In the genomic region with DNA sequence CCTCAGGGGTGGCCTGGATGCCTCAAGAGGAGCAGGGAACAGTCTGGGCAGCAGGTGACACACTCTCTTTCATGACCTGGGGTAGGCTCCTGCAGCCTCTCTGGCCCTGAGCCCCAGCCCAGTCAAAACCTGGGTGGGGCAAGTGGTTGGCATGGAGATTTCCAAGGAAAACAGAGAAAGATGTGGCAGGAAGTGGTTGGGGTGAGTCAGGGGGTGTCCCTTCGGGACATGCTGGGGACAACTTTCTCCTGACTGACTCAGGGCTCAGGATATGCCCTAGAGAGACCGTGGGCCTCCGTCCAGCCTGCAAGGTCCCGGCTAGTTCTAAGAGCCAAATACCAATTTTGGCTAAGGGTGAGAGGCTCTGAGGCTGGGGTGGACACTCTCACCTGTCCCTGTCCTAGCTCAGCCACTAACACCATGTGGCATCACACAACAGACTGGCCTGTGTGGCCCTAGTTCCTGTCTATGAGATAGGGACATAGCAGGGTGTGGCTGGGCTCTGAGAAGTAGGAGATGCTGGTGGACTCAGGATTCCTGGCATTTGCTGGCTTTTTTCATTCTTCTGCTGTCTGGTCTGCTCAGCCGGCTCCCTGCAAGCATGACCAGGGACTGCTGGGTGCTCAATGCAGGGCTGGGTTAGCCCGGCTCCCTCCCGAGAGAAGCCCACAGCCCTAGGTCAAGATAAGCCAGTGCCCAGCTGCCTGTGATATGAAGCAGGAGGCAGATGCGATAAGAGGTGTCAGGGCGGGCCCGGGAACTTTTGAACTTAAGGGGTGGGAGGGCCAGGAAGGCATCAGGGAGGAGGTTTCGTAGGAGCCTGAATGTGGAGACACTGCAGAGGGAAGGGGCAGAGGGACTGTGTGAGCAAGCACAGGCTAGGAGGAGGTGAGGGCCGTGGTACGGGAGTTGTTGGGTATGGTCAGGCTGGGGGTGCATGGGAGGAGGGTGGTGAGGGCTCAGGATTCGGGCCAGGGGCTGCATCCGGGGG, we compare ENCODE assay signal across 11 cellular contexts. TPM values are rescaled to one million over a fixed set of nuclear protein-coding genes. Genes with fewer than 3 reads are reported as not detected.
DNase-seq lines count a peak whose midpoint lies in the region; ATAC-seq and TF ChIP-seq lines count a peak whose summit lies in the region.
"Had no signal": no experiment of that assay in that cellular context is flagged by ENCODE, and none has a peak within 500 bp of the region (broad histone marks: within the 10 kb centered on the region; RNA-seq: fewer than 3 reads in every experiment).

No MANE protein-coding gene starts in this region.

- CTCF ChIA-PET in activated CD8-positive, alpha-beta T cell treated with anti-CD3 and anti-CD28 coated beads for 36 hours (lab: Charles Lee) = interaction anchor here (1.7 kb wide), 1 partner anchor 24 kb away, joined by 7 read pairs; no protein-coding TSS in a partner anchor
- CTCF ChIA-PET in activated CD8-positive, alpha-beta T cell treated with anti-CD3 and anti-CD28 coated beads, Interleukin-2, amount 10 ng/mL, durations not matched to agents 7 days and 5 days (lab: Charles Lee) = no interaction called here

- H3K27ac ChIP-seq in ascending aorta = peak overlapping the region; percentile 92 to 97
- peak overlapping the region in 3 of 4 donors; percentile 56 to 78 (median 65) for H3K27ac ChIP-seq in tibial nerve

- H3K36me3 Mint-ChIP-seq in activated CD8-positive, alpha-beta T cell treated with anti-CD3 and anti-CD28 coated beads for 36 hours (ENCODE audit: low read depth) = no peaks in the 10 kb centered on the region
- no peaks in the 10 kb centered on the region for H3K36me3 Mint-ChIP-seq in activated CD8-positive, alpha-beta T cell treated with anti-CD3 and anti-CD28 coated beads, Interleukin-2, amount 10 ng/mL, durations not matched to agents 7 days and 5 days (ENCODE audit: low read depth)
- peaks cover 3% of the 10 kb centered on the region for H3K36me3 Mint-ChIP-seq in endothelial cell (ENCODE audit: low read depth, unreplicated experiment)
- H3K36me3 Mint-ChIP-seq in activated T-helper 1 cell treated with anti-CD3 and anti-CD28 coated beads, Interleukin-12 subunit alpha, Interleukin-12 subunit beta, Interleukin-2, Interleukin-4 antibody, amounts not matched to agents 30 ng/mL and 10 ng/mL and 1 ng/mL, durations not matched to agents 14 hours and 24 hours and 36 hours (ENCODE audit: low read depth) = no peaks in the 10 kb centered on the region

- no peaks in the 10 kb centered on the region for H3K36me3 ChIP-seq in ascending aorta
- no peaks in the 10 kb centered on the region for H3K36me3 ChIP-seq in tibial nerve

- H3K4me1 ChIP-seq in ascending aorta (peaks cover 18 to 54% of the 10 kb centered on the region in 2 donors), tibial nerve (peaks cover 0 to 94% (median 17%) of the 10 kb centered on the region in 4 donors)

- H3K27me3 Mint-ChIP-seq in activated CD8-positive, alpha-beta T cell treated with anti-CD3 and anti-CD28 coated beads for 36 hours = no peaks in the 10 kb centered on the region
- H3K27me3 Mint-ChIP-seq in activated CD8-positive, alpha-beta T cell treated with anti-CD3 and anti-CD28 coated beads, Interleukin-2, amount 10 ng/mL, durations not matched to agents 7 days and 5 days (ENCODE audit: low read depth) = no peaks in the 10 kb centered on the region
- H3K27me3 Mint-ChIP-seq in endothelial cell (ENCODE audit: unreplicated experiment) = peaks cover 9% of the 10 kb centered on the region
- H3K27me3 Mint-ChIP-seq in activated T-helper 1 cell treated with anti-CD3 and anti-CD28 coated beads, Interleukin-12 subunit alpha, Interleukin-12 subunit beta, Interleukin-2, Interleukin-4 antibody, amounts not matched to agents 30 ng/mL and 10 ng/mL and 1 ng/mL, durations not matched to agents 14 hours and 24 hours and 36 hours (ENCODE audit: insufficient read depth) = peaks cover 1% of the 10 kb centered on the region

- no peak overlapping the region for H3K4me3 Mint-ChIP-seq in activated CD8-positive, alpha-beta T cell treated with anti-CD3 and anti-CD28 coated beads for 36 hours
- no peak overlapping the region for H3K4me3 Mint-ChIP-seq in activated CD8-positive, alpha-beta T cell treated with anti-CD3 and anti-CD28 coated beads, Interleukin-2, amount 10 ng/mL, durations not matched to agents 7 days and 5 days
- H3K4me3 Mint-ChIP-seq in endothelial cell (ENCODE audit: unreplicated experiment) = no peak overlapping the region
- no peak overlapping the region for H3K4me3 Mint-ChIP-seq in activated T-helper 1 cell treated with anti-CD3 and anti-CD28 coated beads, Interleukin-12 subunit alpha, Interleukin-12 subunit beta, Interleukin-2, Interleukin-4 antibody, amounts not matched to agents 30 ng/mL and 10 ng/mL and 1 ng/mL, durations not matched to agents 14 hours and 24 hours and 36 hours

- intact Hi-C loops in activated CD8-positive, alpha-beta T cell treated with anti-CD3 and anti-CD28 coated beads for 36 hours (cut with micrococcal nuclease) = no loop called here
- intact Hi-C loops in ascending aorta (cut with DNase I) = loop anchor here (5.0 to 10.0 kb wide), 2 partner anchors 163 to 320 kb away; partner anchors contain the start of genes GARS1 and INMT
- intact Hi-C loops in activated T-helper 1 cell treated with anti-CD3 and anti-CD28 coated beads, Interleukin-12 subunit alpha, Interleukin-12 subunit beta, Interleukin-2, Interleukin-4 antibody, amounts not matched to agents 30 ng/mL and 10 ng/mL and 1 ng/mL, durations not matched to agents 14 hours and 24 hours and 36 hours (cut with micrococcal nuclease) = loop anchor here (10.0 kb wide), 1 partner anchor 110 kb away; no protein-coding TSS in a partner anchor

- 62 to 71% methylated on average over 15 of the region's 15 CpGs for WGBS in tibial nerve, 2 donors

- H3K27ac Mint-ChIP-seq in activated CD8-positive, alpha-beta T cell treated with anti-CD3 and anti-CD28 coated beads for 36 hours = no peak overlapping the region
- H3K27ac Mint-ChIP-seq in activated CD8-positive, alpha-beta T cell treated with anti-CD3 and anti-CD28 coated beads, Interleukin-2, amount 10 ng/mL, durations not matched to agents 7 days and 5 days = no peak overlapping the region
- H3K27ac Mint-ChIP-seq in endothelial cell (ENCODE audit: unreplicated experiment) = no peak overlapping the region
- H3K27ac Mint-ChIP-seq in activated T-helper 1 cell treated with anti-CD3 and anti-CD28 coated beads, Interleukin-12 subunit alpha, Interleukin-12 subunit beta, Interleukin-2, Interleukin-4 antibody, amounts not matched to agents 30 ng/mL and 10 ng/mL and 1 ng/mL, durations not matched to agents 14 hours and 24 hours and 36 hours = no peak overlapping the region

- H3K27me3 ChIP-seq in ascending aorta (no peaks in the 10 kb centered on the region), tibial nerve (no peaks in the 10 kb centered on the region)

- POLR2A ChIA-PET in activated CD8-positive, alpha-beta T cell treated with anti-CD3 and anti-CD28 coated beads for 36 hours (lab: Charles Lee) = no interaction called here
- POLR2A ChIA-PET in activated CD8-positive, alpha-beta T cell treated with anti-CD3 and anti-CD28 coated beads, Interleukin-2, amount 10 ng/mL, durations not matched to agents 7 days and 5 days (lab: Charles Lee) = no interaction called here

- TF ChIP-seq POLR2A in tibial nerve (IDR thresholded peaks at IDR 0.05) = no peak

- no peak for TF ChIP-seq EP300 in tibial nerve (IDR thresholded peaks at IDR 0.05)

- H3K9me3 ChIP-seq in ascending aorta = no peaks in the 10 kb centered on the region
- H3K9me3 ChIP-seq in tibial nerve = no peaks in the 10 kb centered on the region

- peak; percentile 56 for ATAC-seq in activated CD8-positive, alpha-beta T cell treated with anti-CD3 and anti-CD28 coated beads for 36 hours
- ATAC-seq in activated CD8-positive, alpha-beta T cell treated with anti-CD3 and anti-CD28 coated beads, Interleukin-2, amount 10 ng/mL, durations not matched to agents 7 days and 5 days = no peak
- no peak for ATAC-seq in GM21381 (IDR thresholded peaks at IDR 0.05; ENCODE audit: unreplicated experiment)

- DNase-seq in activated CD8-positive, alpha-beta T cell treated with anti-CD3 and anti-CD28 coated beads for 36 hours = no peak
- DNase-seq in activated CD8-positive, alpha-beta T cell treated with anti-CD3 and anti-CD28 coated beads, Interleukin-2, amount 10 ng/mL, durations not matched to agents 7 days and 5 days = no peak
- DNase-seq in ascending aorta (ENCODE audit: low spot score in 2 of 2) (peak; percentile 74 to 95), hepatic stellate cell (ENCODE audit: low spot score) (peak; percentile 93), tibial nerve (ENCODE audit: low spot score in 2 of 2) (no peak), endothelial cell (ENCODE audit: low spot score) (no peak)
- DNase-seq in activated T-helper 1 cell treated with anti-CD3 and anti-CD28 coated beads, Interleukin-12 subunit alpha, Interleukin-12 subunit beta, Interleukin-2, Interleukin-4 antibody, amounts not matched to agents 30 ng/mL and 10 ng/mL and 1 ng/mL, durations not matched to agents 14 hours and 24 hours and 36 hours (ENCODE audit: low spot score) = no peak
- DNase-seq: activated T-cell treated with anti-CD3 and anti-CD28 coated beads for 4 hours, AML-193, NCI-H1694 had no signal

- H3K4me3 ChIP-seq in ascending aorta (peak overlapping the region; percentile 62 to 88), tibial nerve (peak overlapping the region in 3 of 4 donors; percentile 20 to 49 (median 31))

- H3K4me1 Mint-ChIP-seq in activated CD8-positive, alpha-beta T cell treated with anti-CD3 and anti-CD28 coated beads for 36 hours (ENCODE audit: low read depth) = no peaks in the 10 kb centered on the region
- H3K4me1 Mint-ChIP-seq in activated CD8-positive, alpha-beta T cell treated with anti-CD3 and anti-CD28 coated beads, Interleukin-2, amount 10 ng/mL, durations not matched to agents 7 days and 5 days (ENCODE audit: low read depth) = no peaks in the 10 kb centered on the region
- peaks cover 20% of the 10 kb centered on the region for H3K4me1 Mint-ChIP-seq in endothelial cell (ENCODE audit: unreplicated experiment)
- no peaks in the 10 kb centered on the region for H3K4me1 Mint-ChIP-seq in activated T-helper 1 cell treated with anti-CD3 and anti-CD28 coated beads, Interleukin-12 subunit alpha, Interleukin-12 subunit beta, Interleukin-2, Interleukin-4 antibody, amounts not matched to agents 30 ng/mL and 10 ng/mL and 1 ng/mL, durations not matched to agents 14 hours and 24 hours and 36 hours (ENCODE audit: low read depth)

- TF ChIP-seq CTCF in activated CD8-positive, alpha-beta T cell treated with anti-CD3 and anti-CD28 coated beads for 36 hours (IDR thresholded peaks at IDR 0.05) = no peak
- TF ChIP-seq CTCF in ascending aorta (IDR thresholded peaks at IDR 0.05) = no peak
- TF ChIP-seq CTCF in tibial nerve (IDR thresholded peaks at IDR 0.05) = no peak
- TF ChIP-seq CTCF in endothelial cell (IDR thresholded peaks at IDR 0.05; ENCODE audit: unreplicated experiment) = no peak

- H3K9me3 Mint-ChIP-seq in activated CD8-positive, alpha-beta T cell treated with anti-CD3 and anti-CD28 coated beads for 36 hours = no peaks in the 10 kb centered on the region
- H3K9me3 Mint-ChIP-seq in activated CD8-positive, alpha-beta T cell treated with anti-CD3 and anti-CD28 coated beads, Interleukin-2, amount 10 ng/mL, durations not matched to agents 7 days and 5 days (ENCODE audit: insufficient read depth) = no peaks in the 10 kb centered on the region
- no peaks in the 10 kb centered on the region for H3K9me3 Mint-ChIP-seq in endothelial cell (ENCODE audit: unreplicated experiment)
- H3K9me3 Mint-ChIP-seq in activated T-helper 1 cell treated with anti-CD3 and anti-CD28 coated beads, Interleukin-12 subunit alpha, Interleukin-12 subunit beta, Interleukin-2, Interleukin-4 antibody, amounts not matched to agents 30 ng/mL and 10 ng/mL and 1 ng/mL, durations not matched to agents 14 hours and 24 hours and 36 hours = no peaks in the 10 kb centered on the region

RNA-seq across cellular contexts. Expression of gene AQP1, which starts 3.3 kb away (rescaled TPM):
- under 1 TPM; 0.22 to 0.27 TPM for total RNA-seq in activated CD8-positive, alpha-beta T cell treated with anti-CD3 and anti-CD28 coated beads for 36 hours
- total RNA-seq in activated CD8-positive, alpha-beta T cell treated with anti-CD3 and anti-CD28 coated beads, Interleukin-2, amount 10 ng/mL, durations not matched to agents 7 days and 5 days = under 1 TPM in 1 of 2 experiments, not detected in 1; 0.23 TPM
- total RNA-seq in ascending aorta (2,113 TPM), tibial nerve (100 to 1,000 TPM; 352 to 818 (median 624) TPM), endothelial cell (ENCODE audit: unreplicated experiment) (2.7 TPM)
- total RNA-seq in activated T-helper 1 cell treated with anti-CD3 and anti-CD28 coated beads, Interleukin-12 subunit alpha, Interleukin-12 subunit beta, Interleukin-2, Interleukin-4 antibody, amounts not matched to agents 30 ng/mL and 10 ng/mL and 1 ng/mL, durations not matched to agents 14 hours and 24 hours and 36 hours = 0.12 and 0.13 TPM in 2 replicates

RNA-seq across cellular contexts. Expression of gene GHRHR, which starts 48.8 kb away (rescaled TPM):
- total RNA-seq in activated CD8-positive, alpha-beta T cell treated with anti-CD3 and anti-CD28 coated beads for 36 hours = not detected
- total RNA-seq in activated CD8-positive, alpha-beta T cell treated with anti-CD3 and anti-CD28 coated beads, Interleukin-2, amount 10 ng/mL, durations not matched to agents 7 days and 5 days = not detected
- total RNA-seq in ascending aorta = not detected
- total RNA-seq in tibial nerve = not detected
- 7.5 TPM for total RNA-seq in endothelial cell (ENCODE audit: unreplicated experiment)
- not detected in 2 replicates for total RNA-seq in activated T-helper 1 cell treated with anti-CD3 and anti-CD28 coated beads, Interleukin-12 subunit alpha, Interleukin-12 subunit beta, Interleukin-2, Interleukin-4 antibody, amounts not matched to agents 30 ng/mL and 10 ng/mL and 1 ng/mL, durations not matched to agents 14 hours and 24 hours and 36 hours

Comparison
In these comparisons a context has a peak if more than half of its experiments do, and no peak if none do; other contexts are left out.
1. DNase-seq: peak in ascending aorta (2 of 2) and hepatic stellate cell (single experiment); none in activated CD8-positive, alpha-beta T cell treated with anti-CD3 and anti-CD28 coated beads for 36 hours (single experiment), activated CD8-positive, alpha-beta T cell treated with anti-CD3 and anti-CD28 coated beads, Interleukin-2, amount 10 ng/mL, durations not matched to agents 7 days and 5 days (single experiment), tibial nerve (0 of 2), endothelial cell (single experiment) and activated T-helper 1 cell treated with anti-CD3 and anti-CD28 coated beads, Interleukin-12 subunit alpha, Interleukin-12 subunit beta, Interleukin-2, Interleukin-4 antibody, amounts not matched to agents 30 ng/mL and 10 ng/mL and 1 ng/mL, durations not matched to agents 14 hours and 24 hours and 36 hours (single experiment).
2. RNA of gene AQP1, which starts 3.3 kb away (total RNA-seq): 2,113 TPM in ascending aorta (single experiment) and 352 to 818 TPM in tibial nerve; 2.7 TPM in endothelial cell (single experiment), 0.22 to 0.27 TPM in activated CD8-positive, alpha-beta T cell treated with anti-CD3 and anti-CD28 coated beads for 36 hours, 0.23 TPM in activated CD8-positive, alpha-beta T cell treated with anti-CD3 and anti-CD28 coated beads, Interleukin-2, amount 10 ng/mL, durations not matched to agents 7 days and 5 days and 0.12 to 0.13 TPM in activated T-helper 1 cell treated with anti-CD3 and anti-CD28 coated beads, Interleukin-12 subunit alpha, Interleukin-12 subunit beta, Interleukin-2, Interleukin-4 antibody, amounts not matched to agents 30 ng/mL and 10 ng/mL and 1 ng/mL, durations not matched to agents 14 hours and 24 hours and 36 hours; every median in the first group is over 10 times any median in the second.